1 cellular context compared by ENCODE assay signal in the genomic region with DNA sequence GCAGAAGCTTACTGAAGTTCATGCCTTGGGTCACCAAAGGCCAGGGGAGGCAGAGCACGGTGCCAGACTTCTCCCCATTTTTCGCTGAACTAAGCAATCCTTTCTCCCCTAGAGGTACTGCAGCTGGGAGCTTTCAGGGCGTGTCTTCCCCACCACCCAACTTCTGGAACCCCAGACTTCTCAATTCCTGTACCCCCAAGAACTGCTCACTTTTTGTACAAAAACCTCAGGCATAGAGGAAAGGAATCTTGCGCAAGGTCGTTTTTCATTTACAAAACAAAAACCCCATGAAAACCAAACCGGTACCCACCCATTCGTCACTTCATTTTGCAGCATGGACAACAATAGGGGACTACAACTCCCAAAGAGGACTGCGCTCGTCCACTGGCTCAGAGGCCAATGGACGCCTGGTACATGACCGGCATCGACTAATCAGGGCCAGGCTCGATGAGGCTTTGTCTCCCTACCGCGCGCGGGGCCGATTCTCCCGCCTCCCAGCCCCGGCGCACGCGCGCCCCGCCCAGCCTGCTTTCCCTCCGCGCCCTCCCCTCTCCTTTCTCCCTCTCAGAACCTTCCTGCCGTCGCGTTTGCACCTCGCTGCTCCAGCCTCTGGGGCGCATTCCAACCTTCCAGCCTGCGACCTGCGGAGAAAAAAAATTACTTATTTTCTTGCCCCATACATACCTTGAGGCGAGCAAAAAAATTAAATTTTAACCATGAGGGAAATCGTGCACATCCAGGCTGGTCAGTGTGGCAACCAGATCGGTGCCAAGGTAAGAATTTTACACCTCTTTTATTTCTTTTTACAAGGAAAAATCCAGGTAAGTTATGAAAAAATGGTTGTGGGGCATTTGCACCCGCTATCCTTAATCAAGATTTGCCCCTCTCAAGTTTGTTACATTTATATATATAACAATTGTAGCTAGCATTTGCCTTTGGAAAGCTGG.
TF ChIP-seq lines count a peak whose summit lies in the region.

A gene (plus strand): TSS at position 562 of the 947 bp plus-strand sequence. CDS start 155 bp downstream, at position 717.

TF ChIP-seq in HepG2, 621 proteins besides CTCF, POLR2A, EP300 and RAD21 (continued from another document):
- TF ChIP-seq ZNF788 (CRISPR knock-in tag; IDR thresholded peaks at IDR 0.05; ENCODE audit: borderline replicate concordance) (peak; percentile 84; the same call in 1 of the 2 replicates), MAFK (conservative IDR thresholded peaks at IDR 0.05 in 1 of 2, IDR thresholded peaks at IDR 0.05 in 1 of 2; ENCODE audit: low read length in 2 of 2) (peak; percentile 95 to 98), ZNF224 (CRISPR knock-in tag; IDR thresholded peaks at IDR 0.05) (no peak), ZKSCAN1 (IDR thresholded peaks at IDR 0.05; ENCODE audit: low read length) (no peak), ZNF138 (CRISPR knock-in tag; IDR thresholded peaks at IDR 0.05; ENCODE audit: low read depth) (0 out of 2 replicates have a peak, but pooled peaks have one; percentile 56), ZNF615 (CRISPR knock-in tag; IDR thresholded peaks at IDR 0.05; ENCODE audit: borderline replicate concordance) (no peak), HOXA3 (CRISPR knock-in tag; IDR thresholded peaks at IDR 0.05) (peak; percentile 84; the same call in 1 of the 2 replicates), PHF21A (CRISPR knock-in tag; IDR thresholded peaks at IDR 0.05) (peak; percentile 56), ZNF768 (CRISPR knock-in tag; IDR thresholded peaks at IDR 0.05) (no peak; the same call in 1 of the 2 replicates), ZNF83 (CRISPR knock-in tag; IDR thresholded peaks at IDR 0.05; ENCODE audit: borderline replicate concordance) (no peak; the same call in 1 of the 2 replicates), ZNF563 (CRISPR knock-in tag; IDR thresholded peaks at IDR 0.05) (peak; percentile 53; the same call in 1 of the 2 replicates), LCORL (IDR thresholded peaks at IDR 0.05) (no peak), LCORL (CRISPR knock-in tag; IDR thresholded peaks at IDR 0.05) (peak; percentile 60), ZMAT3 (CRISPR knock-in tag; conservative IDR thresholded peaks at IDR 0.05) (no peak; the same call in 1 of the 2 replicates)
- TF ChIP-seq, protein P1, sequence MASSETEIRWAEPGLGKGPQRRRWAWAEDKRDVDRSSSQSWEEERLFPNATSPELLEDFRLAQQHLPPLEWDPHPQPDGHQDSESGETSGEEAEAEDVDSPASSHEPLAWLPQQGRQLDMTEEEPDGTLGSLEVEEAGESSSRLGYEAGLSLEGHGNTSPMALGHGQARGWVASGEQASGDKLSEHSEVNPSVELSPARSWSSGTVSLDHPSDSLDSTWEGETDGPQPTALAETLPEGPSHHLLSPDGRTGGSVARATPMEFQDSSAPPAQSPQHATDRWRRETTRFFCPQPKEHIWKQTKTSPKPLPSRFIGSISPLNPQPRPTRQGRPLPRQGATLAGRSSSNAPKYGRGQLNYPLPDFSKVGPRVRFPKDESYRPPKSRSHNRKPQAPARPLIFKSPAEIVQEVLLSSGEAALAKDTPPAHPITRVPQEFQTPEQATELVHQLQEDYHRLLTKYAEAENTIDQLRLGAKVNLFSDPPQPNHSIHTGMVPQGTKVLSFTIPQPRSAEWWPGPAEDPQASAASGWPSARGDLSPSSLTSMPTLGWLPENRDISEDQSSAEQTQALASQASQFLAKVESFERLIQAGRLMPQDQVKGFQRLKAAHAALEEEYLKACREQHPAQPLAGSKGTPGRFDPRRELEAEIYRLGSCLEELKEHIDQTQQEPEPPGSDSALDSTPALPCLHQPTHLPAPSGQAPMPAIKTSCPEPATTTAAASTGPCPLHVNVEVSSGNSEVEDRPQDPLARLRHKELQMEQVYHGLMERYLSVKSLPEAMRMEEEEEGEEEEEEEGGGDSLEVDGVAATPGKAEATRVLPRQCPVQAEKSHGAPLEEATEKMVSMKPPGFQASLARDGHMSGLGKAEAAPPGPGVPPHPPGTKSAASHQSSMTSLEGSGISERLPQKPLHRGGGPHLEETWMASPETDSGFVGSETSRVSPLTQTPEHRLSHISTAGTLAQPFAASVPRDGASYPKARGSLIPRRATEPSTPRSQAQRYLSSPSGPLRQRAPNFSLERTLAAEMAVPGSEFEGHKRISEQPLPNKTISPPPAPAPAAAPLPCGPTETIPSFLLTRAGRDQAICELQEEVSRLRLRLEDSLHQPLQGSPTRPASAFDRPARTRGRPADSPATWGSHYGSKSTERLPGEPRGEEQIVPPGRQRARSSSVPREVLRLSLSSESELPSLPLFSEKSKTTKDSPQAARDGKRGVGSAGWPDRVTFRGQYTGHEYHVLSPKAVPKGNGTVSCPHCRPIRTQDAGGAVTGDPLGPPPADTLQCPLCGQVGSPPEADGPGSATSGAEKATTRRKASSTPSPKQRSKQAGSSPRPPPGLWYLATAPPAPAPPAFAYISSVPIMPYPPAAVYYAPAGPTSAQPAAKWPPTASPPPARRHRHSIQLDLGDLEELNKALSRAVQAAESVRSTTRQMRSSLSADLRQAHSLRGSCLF (CRISPR knock-in tag; IDR thresholded peaks at IDR 0.05; ENCODE audit: borderline replicate concordance), result no peak
- TF ChIP-seq, protein P2, sequence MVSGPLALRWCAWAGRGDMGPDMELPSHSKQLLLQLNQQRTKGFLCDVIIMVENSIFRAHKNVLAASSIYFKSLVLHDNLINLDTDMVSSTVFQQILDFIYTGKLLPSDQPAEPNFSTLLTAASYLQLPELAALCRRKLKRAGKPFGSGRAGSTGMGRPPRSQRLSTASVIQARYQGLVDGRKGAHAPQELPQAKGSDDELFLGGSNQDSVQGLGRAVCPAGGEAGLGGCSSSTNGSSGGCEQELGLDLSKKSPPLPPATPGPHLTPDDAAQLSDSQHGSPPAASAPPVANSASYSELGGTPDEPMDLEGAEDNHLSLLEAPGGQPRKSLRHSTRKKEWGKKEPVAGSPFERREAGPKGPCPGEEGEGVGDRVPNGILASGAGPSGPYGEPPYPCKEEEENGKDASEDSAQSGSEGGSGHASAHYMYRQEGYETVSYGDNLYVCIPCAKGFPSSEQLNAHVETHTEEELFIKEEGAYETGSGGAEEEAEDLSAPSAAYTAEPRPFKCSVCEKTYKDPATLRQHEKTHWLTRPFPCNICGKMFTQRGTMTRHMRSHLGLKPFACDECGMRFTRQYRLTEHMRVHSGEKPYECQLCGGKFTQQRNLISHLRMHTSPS (CRISPR knock-in tag; IDR thresholded peaks at IDR 0.05; ENCODE audit: low read depth), result no peak; the same call in 1 of the 2 replicates
- TF ChIP-seq, protein P3, sequence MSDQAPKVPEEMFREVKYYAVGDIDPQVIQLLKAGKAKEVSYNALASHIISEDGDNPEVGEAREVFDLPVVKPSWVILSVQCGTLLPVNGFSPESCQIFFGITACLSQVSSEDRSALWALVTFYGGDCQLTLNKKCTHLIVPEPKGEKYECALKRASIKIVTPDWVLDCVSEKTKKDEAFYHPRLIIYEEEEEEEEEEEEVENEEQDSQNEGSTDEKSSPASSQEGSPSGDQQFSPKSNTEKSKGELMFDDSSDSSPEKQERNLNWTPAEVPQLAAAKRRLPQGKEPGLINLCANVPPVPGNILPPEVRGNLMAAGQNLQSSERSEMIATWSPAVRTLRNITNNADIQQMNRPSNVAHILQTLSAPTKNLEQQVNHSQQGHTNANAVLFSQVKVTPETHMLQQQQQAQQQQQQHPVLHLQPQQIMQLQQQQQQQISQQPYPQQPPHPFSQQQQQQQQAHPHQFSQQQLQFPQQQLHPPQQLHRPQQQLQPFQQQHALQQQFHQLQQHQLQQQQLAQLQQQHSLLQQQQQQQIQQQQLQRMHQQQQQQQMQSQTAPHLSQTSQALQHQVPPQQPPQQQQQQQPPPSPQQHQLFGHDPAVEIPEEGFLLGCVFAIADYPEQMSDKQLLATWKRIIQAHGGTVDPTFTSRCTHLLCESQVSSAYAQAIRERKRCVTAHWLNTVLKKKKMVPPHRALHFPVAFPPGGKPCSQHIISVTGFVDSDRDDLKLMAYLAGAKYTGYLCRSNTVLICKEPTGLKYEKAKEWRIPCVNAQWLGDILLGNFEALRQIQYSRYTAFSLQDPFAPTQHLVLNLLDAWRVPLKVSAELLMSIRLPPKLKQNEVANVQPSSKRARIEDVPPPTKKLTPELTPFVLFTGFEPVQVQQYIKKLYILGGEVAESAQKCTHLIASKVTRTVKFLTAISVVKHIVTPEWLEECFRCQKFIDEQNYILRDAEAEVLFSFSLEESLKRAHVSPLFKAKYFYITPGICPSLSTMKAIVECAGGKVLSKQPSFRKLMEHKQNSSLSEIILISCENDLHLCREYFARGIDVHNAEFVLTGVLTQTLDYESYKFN (CRISPR knock-in tag; conservative IDR thresholded peaks at IDR 0.05), result peak; percentile 19
- TF ChIP-seq, protein P4, sequence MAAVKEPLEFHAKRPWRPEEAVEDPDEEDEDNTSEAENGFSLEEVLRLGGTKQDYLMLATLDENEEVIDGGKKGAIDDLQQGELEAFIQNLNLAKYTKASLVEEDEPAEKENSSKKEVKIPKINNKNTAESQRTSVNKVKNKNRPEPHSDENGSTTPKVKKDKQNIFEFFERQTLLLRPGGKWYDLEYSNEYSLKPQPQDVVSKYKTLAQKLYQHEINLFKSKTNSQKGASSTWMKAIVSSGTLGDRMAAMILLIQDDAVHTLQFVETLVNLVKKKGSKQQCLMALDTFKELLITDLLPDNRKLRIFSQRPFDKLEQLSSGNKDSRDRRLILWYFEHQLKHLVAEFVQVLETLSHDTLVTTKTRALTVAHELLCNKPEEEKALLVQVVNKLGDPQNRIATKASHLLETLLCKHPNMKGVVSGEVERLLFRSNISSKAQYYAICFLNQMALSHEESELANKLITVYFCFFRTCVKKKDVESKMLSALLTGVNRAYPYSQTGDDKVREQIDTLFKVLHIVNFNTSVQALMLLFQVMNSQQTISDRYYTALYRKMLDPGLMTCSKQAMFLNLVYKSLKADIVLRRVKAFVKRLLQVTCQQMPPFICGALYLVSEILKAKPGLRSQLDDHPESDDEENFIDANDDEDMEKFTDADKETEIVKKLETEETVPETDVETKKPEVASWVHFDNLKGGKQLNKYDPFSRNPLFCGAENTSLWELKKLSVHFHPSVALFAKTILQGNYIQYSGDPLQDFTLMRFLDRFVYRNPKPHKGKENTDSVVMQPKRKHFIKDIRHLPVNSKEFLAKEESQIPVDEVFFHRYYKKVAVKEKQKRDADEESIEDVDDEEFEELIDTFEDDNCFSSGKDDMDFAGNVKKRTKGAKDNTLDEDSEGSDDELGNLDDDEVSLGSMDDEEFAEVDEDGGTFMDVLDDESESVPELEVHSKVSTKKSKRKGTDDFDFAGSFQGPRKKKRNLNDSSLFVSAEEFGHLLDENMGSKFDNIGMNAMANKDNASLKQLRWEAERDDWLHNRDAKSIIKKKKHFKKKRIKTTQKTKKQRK (IDR thresholded peaks at IDR 0.05; ENCODE audit: low read length), result no peak
- TF ChIP-seq, protein P5, sequence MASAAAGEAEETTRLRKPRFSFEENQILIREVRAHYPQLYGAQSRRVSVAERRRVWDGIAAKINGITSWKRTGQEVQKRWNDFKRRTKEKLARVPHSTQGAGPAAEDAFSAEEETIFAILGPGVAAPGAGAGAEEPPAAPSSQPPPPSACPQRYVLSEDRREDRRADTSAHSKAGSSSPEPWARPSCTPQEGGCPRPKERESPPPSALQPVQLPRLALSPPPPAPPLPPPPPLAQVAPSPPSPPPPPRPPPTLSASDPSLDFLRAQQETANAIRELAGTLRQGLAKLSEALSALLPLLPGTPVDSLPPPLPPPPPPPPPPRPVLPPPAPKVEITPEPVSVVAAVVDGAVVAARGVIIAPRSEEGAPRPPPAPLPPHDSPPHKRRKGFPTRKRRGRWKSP (CRISPR knock-in tag; IDR thresholded peaks at IDR 0.05), result peak; percentile 69; the same call in 1 of the 2 replicates
- TF ChIP-seq, protein P6, sequence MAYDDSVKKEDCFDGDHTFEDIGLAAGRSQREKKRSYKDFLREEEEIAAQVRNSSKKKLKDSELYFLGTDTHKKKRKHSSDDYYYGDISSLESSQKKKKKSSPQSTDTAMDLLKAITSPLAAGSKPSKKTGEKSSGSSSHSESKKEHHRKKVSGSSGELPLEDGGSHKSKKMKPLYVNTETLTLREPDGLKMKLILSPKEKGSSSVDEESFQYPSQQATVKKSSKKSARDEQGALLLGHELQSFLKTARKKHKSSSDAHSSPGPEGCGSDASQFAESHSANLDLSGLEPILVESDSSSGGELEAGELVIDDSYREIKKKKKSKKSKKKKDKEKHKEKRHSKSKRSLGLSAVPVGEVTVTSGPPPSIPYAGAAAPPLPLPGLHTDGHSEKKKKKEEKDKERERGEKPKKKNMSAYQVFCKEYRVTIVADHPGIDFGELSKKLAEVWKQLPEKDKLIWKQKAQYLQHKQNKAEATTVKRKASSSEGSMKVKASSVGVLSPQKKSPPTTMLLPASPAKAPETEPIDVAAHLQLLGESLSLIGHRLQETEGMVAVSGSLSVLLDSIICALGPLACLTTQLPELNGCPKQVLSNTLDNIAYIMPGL (CRISPR knock-in tag; IDR thresholded peaks at IDR 0.05; ENCODE audit: borderline replicate concordance in 1 of 2, low read depth in 1 of 2), result peak; percentile 58 to 74; a peak in 3 of 4 replicates
